In genomic region chr6:27807415-27808241, GRCh38 we compare ENCODE assay signal across 8 cellular contexts.
DNase-seq lines count a peak whose midpoint lies in the region; ATAC-seq and TF ChIP-seq lines count a peak whose summit lies in the region.
"Not testable (repeated sequence)": the region's sequence is repeated elsewhere in the genome, so short reads cannot be mapped to it uniquely, and the experiment has no call there.

No MANE protein-coding gene starts in this region.

- peaks cover 6 to 20% of the 10 kb centered on the region in 2 donors for H3K4me1 ChIP-seq in adrenal gland (replicated peaks in 1 of 2)
- peaks cover 23% of the 10 kb centered on the region for H3K4me1 ChIP-seq in osteoblast (ENCODE audit: insufficient read depth, low read length)
- not testable (repeated sequence) for H3K4me1 ChIP-seq in uterus

- not testable (repeated sequence) for H4K20me1 ChIP-seq in SU-DHL-6 (ENCODE audit: low read depth, low read length); osteoblast (ENCODE audit: insufficient read depth, low read length)

- not testable (repeated sequence) for H3K79me2 ChIP-seq in SU-DHL-6 (ENCODE audit: insufficient read depth, low read length); osteoblast (ENCODE audit: insufficient read depth, low read length)

- WGBS in adrenal gland, 4 donors: 0 to 1% (median 1%) methylated on average over 30 to 44 of the region's 44 CpGs

- intact Hi-C loops in adrenal gland (cut with DNase I); Right ventricle myocardium superior (cut with DNase I); uterus (cut with DNase I; ENCODE audit: low total_unique reads): not testable (repeated sequence)

- not testable (repeated sequence) for H3K9me3 ChIP-seq in SU-DHL-6 (ENCODE audit: insufficient read depth, low read length); adrenal gland (replicated peaks in 1 of 3); osteoblast (ENCODE audit: low read depth, low read length); uterus

- H3K27ac ChIP-seq in SU-DHL-6 (ENCODE audit: low read depth, low read length): peak overlapping the region; percentile 94
- peak overlapping the region; percentile 8 to 91 (median 76) for H3K27ac ChIP-seq in adrenal gland
- peak overlapping the region; percentile 80 for H3K27ac ChIP-seq in osteoblast (ENCODE audit: low read depth, low read length)
- H3K27ac ChIP-seq in uterus: peak overlapping the region; percentile 82 to 93

- H3K4me2 ChIP-seq in SU-DHL-6 (ENCODE audit: low read depth, low read length, poor library complexity, severe bottlenecking) (peak overlapping the region; percentile 50), osteoblast (ENCODE audit: insufficient read depth, low read length) (peak overlapping the region; percentile 100)

- peak; percentile 87 to 98 (median 95) for DNase-seq in NCI-H1417 (lab: John Stamatoyannopoulos, UW)
- DNase-seq in adrenal gland: peak; percentile 72 to 95 (median 87)
- peak; percentile 68 for DNase-seq in Right ventricle myocardium superior
- DNase-seq in osteoblast (ENCODE audit: insufficient read length, low spot score, missing footprints): peak; percentile 93
- DNase-seq in uterus: peak; percentile 63 to 88

- TF ChIP-seq POLR2A in GM15510 (IDR thresholded peaks at IDR 0.05; ENCODE audit: borderline replicate concordance, extremely low read depth, insufficient read length) (peak; percentile 51), adrenal gland (IDR thresholded peaks at IDR 0.05) (peak; percentile 46 to 85), uterus (IDR thresholded peaks at IDR 0.05) (peak; percentile 13 to 73)

- H3K9ac ChIP-seq in SU-DHL-6 (ENCODE audit: low read length): peak overlapping the region; percentile 50

- ATAC-seq in HG02852 (IDR thresholded peaks at IDR 0.05; ENCODE audit: unreplicated experiment) (peak; percentile 63), Right ventricle myocardium superior (ENCODE audit: poor library complexity) (peak; percentile 90)

- H3K36me3 ChIP-seq in SU-DHL-6 (ENCODE audit: low read length); adrenal gland (replicated peaks in 1 of 2); osteoblast (ENCODE audit: insufficient read depth, low read length); uterus: not testable (repeated sequence)

- H3F3A ChIP-seq in SU-DHL-6 (ENCODE audit: insufficient read depth): peaks cover 52% of the 10 kb centered on the region

- H2AFZ ChIP-seq in SU-DHL-6 (ENCODE audit: low read depth, low read length, severe bottlenecking): not testable (repeated sequence)
- H2AFZ ChIP-seq in osteoblast (ENCODE audit: low read length): peak overlapping the region; percentile 96

- H3K4me3 ChIP-seq in SU-DHL-6 (ENCODE audit: insufficient read depth, low read length, poor library complexity, severe bottlenecking) (peak overlapping the region; percentile 28), adrenal gland (peak overlapping the region in 2 of 4 donors; percentile 45 to 50), osteoblast (ENCODE audit: insufficient read depth, low read length) (peak overlapping the region; percentile 77), uterus (peak overlapping the region; percentile 38 to 54)

- not testable (repeated sequence) for H3K9me2 ChIP-seq in SU-DHL-6 (replicated peaks; ENCODE audit: insufficient read depth, low read length)

- not testable (repeated sequence) for H3K27me3 ChIP-seq in SU-DHL-6 (ENCODE audit: low read length); adrenal gland; osteoblast (ENCODE audit: insufficient read depth, low read length)
- H3K27me3 ChIP-seq in uterus: peaks cover 3 to 39% of the 10 kb centered on the region in 2 donors

- TF ChIP-seq CTCF in SU-DHL-6 (IDR thresholded peaks at IDR 0.05; ENCODE audit: insufficient read depth, low read length, poor library complexity, severe bottlenecking); adrenal gland (IDR thresholded peaks at IDR 0.05); osteoblast (IDR thresholded peaks at IDR 0.05; ENCODE audit: extremely low read depth, low read depth, low read length); uterus (IDR thresholded peaks at IDR 0.05): not testable (repeated sequence)
